Comparison of ENCODE assay signal across 16 cellular contexts in genomic region chr11:34790620-34791019, GRCh38.
DNase-seq lines count a peak whose midpoint lies in the region; FAIRE-seq and TF ChIP-seq lines count a peak whose summit lies in the region.
"Had no signal": no experiment of that assay in that cellular context is flagged by ENCODE, and none has a peak within 500 bp of the region (broad histone marks: within the 10 kb centered on the region; RNA-seq: fewer than 3 reads in every experiment).

No MANE protein-coding gene starts in this region.

- no peak overlapping the region for H2BK5ac ChIP-seq in H1 (ENCODE audit: low read depth, low read length)

- H3K9me3 ChIP-seq in breast epithelium (no peaks in the 10 kb centered on the region), H1 (ENCODE audit: insufficient read depth in 2 of 2, low read depth in 1 of 2, low read length in 1 of 2) (peaks cover 0 to 3% of the 10 kb centered on the region in 2 experiments; a peak in 1 of 4 replicates), transverse colon (no peaks in the 10 kb centered on the region)

- H3K9ac ChIP-seq in H1 (replicated peaks in 1 of 4; ENCODE audit: extremely low read depth in 1 of 4, low read depth in 3 of 4, low read length in 3 of 4) = no peak overlapping the region

- H4K8ac ChIP-seq in H1 (ENCODE audit: extremely low read depth, insufficient read depth, low read length) = no peak overlapping the region

- H3K4me1 Mint-ChIP-seq in MCF 10A (ENCODE audit: insufficient read depth, unreplicated experiment) = no peaks in the 10 kb centered on the region
- H3K4me1 Mint-ChIP-seq: stimulated activated naive CD8-positive, alpha-beta T cell treated with anti-CD3 and anti-CD28 coated beads, Interleukin-15, amount 100 ng/mL, for 72 hours had no signal

- no peak overlapping the region for H2BK12ac ChIP-seq in H1 (ENCODE audit: low read depth, low read length)

- H3K4me2 ChIP-seq in H1 (ENCODE audit: insufficient read depth in 1 of 2, low read depth in 2 of 2, low read length in 2 of 2) = no peak overlapping the region

- no peaks in the 10 kb centered on the region for H4K20me1 ChIP-seq in H1 (replicated peaks in 1 of 2; ENCODE audit: control insufficient read depth in 1 of 2, insufficient read depth in 2 of 2, low read length in 2 of 2)

- no peaks in the 10 kb centered on the region for H3K79me1 ChIP-seq in H1 (ENCODE audit: low read depth, low read length)

- no TSS peak for BruUV-seq in MCF 10A (replicated peaks; lab: Mats Ljungman, UMichigan)

- H3K27me3 Mint-ChIP-seq in MCF 10A (ENCODE audit: insufficient read depth, unreplicated experiment) = no peaks in the 10 kb centered on the region

- H3K36me3 ChIP-seq in breast epithelium (no peaks in the 10 kb centered on the region), H1 (ENCODE audit: control insufficient read depth in 2 of 4, insufficient read depth in 4 of 4, low read length in 3 of 4) (no peaks in the 10 kb centered on the region), transverse colon (no peaks in the 10 kb centered on the region)

- in situ Hi-C loops in transverse colon (cut with MboI; ENCODE audit: low pct_ligation_motif_present in 1 of 4, low pct_unique_long_range_greater_than_20kb in 1 of 4, low sequenced_read_pairs in 3 of 4) = no loop called here

- no peak overlapping the region for H2AK5ac ChIP-seq in H1 (ENCODE audit: low read depth, low read length)

- H3K27ac Mint-ChIP-seq in MCF 10A (ENCODE audit: low read depth, unreplicated experiment) = no peak overlapping the region
- H3K27ac Mint-ChIP-seq: stimulated activated naive CD8-positive, alpha-beta T cell treated with anti-CD3 and anti-CD28 coated beads, Interleukin-15, amount 100 ng/mL, for 72 hours had no signal

- no peak overlapping the region for H2AFZ ChIP-seq in H1 (ENCODE audit: low read length)

- H3K9me3 Mint-ChIP-seq in MCF 10A (ENCODE audit: unreplicated experiment) = peaks cover 8% of the 10 kb centered on the region

- H2BK20ac ChIP-seq in H1 (ENCODE audit: low read length) = no peak overlapping the region

- TF ChIP-seq CTCF in MCF 10A (IDR thresholded peaks at IDR 0.05; ENCODE audit: unreplicated experiment) (no peak), breast epithelium (IDR thresholded peaks at IDR 0.05) (no peak), H1 (IDR thresholded peaks at IDR 0.05; ENCODE audit: control extremely low read depth in 1 of 3, insufficient read depth in 1 of 3, low read depth in 1 of 3, low read length in 3 of 3) (peak in 2 of 3 experiments; percentile 20 to 28; a peak in 2 of 4 replicates), transverse colon (IDR thresholded peaks at IDR 0.05) (peak in 4 of 5 experiments; percentile 3 to 36 (median 20))

- DNase-seq in MCF 10A (ENCODE audit: unreplicated experiment) = peak; percentile 10
- DNase-seq in breast epithelium (ENCODE audit: low spot score in 2 of 2) = no peak
- DNase-seq in NCI-H69 (lab: John Stamatoyannopoulos, UW) = peak; percentile 60
- no peak for DNase-seq in H1 (ENCODE audit: low read depth in 1 of 2, low spot score in 2 of 2)
- no peak for DNase-seq in transverse colon
- no peak for DNase-seq in nucleus accumbens (lab: John Stamatoyannopoulos, UW)
- no peak for DNase-seq in stimulated activated CD4-positive, alpha-beta T cell treated with anti-CD3 and anti-CD28 coated beads, Interleukin-4, amount 100 ng/mL, for 1 hour
- no peak for DNase-seq in NCI-H446 (lab: John Stamatoyannopoulos, UW)
- DNase-seq: ACHN; activated CD4-positive, alpha-beta T cell treated with anti-CD3 and anti-CD28 coated beads for 1 hour; COR-L47; head of caudate nucleus; NCI-H2081 treated with DMSO at 0.1 percent for 48 hours; stimulated activated naive CD8-positive, alpha-beta T cell treated with anti-CD3 and anti-CD28 coated beads, Interleukin-15, amount 100 ng/mL, for 72 hours; SW 1271 had no signal

- no peak overlapping the region for H3K23ac ChIP-seq in H1 (ENCODE audit: insufficient read length)

- H3K36me3 Mint-ChIP-seq in MCF 10A (ENCODE audit: insufficient read depth, unreplicated experiment) = no peaks in the 10 kb centered on the region

- H3K18ac ChIP-seq in H1 (ENCODE audit: extremely low read depth, low read length) = no peak overlapping the region

- H3K27ac ChIP-seq in breast epithelium (peak overlapping the region in 1 of 2 donors; percentile 81), H1 (ENCODE audit: low read depth, low read length) (no peak overlapping the region), transverse colon (peak overlapping the region in 2 of 4 donors; percentile 51 to 67)

- H4K91ac ChIP-seq in H1 (replicated peaks; ENCODE audit: insufficient read length, low read length) = no peak overlapping the region

- FAIRE-seq in H1 (lab: Jason Lieb, UNC) = no peak
- FAIRE-seq: keratinocyte had no signal

- no peak overlapping the region for H3K14ac ChIP-seq in H1 (ENCODE audit: insufficient read length)

- H3K23me2 ChIP-seq in H1 (ENCODE audit: low read depth, low read length) = no peaks in the 10 kb centered on the region

- intact Hi-C loops in MCF 10A (cut with micrococcal nuclease) (no loop called here), breast epithelium (cut with DNase I; ENCODE audit: low total_unique reads) (no loop called here), transverse colon (cut with DNase I; ENCODE audit: low total_unique reads) (no loop called here)

- H2BK120ac ChIP-seq in H1 (replicated peaks; ENCODE audit: low read depth, low read length) = no peak overlapping the region

- H3K4me3 Mint-ChIP-seq in MCF 10A (ENCODE audit: unreplicated experiment) = no peak overlapping the region
- H3K4me3 Mint-ChIP-seq: stimulated activated naive CD8-positive, alpha-beta T cell treated with anti-CD3 and anti-CD28 coated beads, Interleukin-15, amount 100 ng/mL, for 72 hours had no signal

- TF ChIP-seq EP300 in H1 (IDR thresholded peaks at IDR 0.05; ENCODE audit: borderline replicate concordance in 1 of 2, low read depth in 2 of 2, low read length in 2 of 2) = no peak
- TF ChIP-seq EP300 in transverse colon (IDR thresholded peaks at IDR 0.05; ENCODE audit: low read depth) = no peak

- 89% methylated on average over 3 of the region's 3 CpGs; no CpG with 5 or more reads in 1 of the 2 experiments for WGBS in H1 (ENCODE audit: extremely low coverage in 1 of 2, insufficient coverage in 1 of 2, insufficient read length in 1 of 2, insufficient replicate concordance in 2 of 2, low coverage in 1 of 2, low lambda C conversion rate in 2 of 2, missing lambda C conversion rate in 1 of 2), 2 experiments
- 89% methylated on average over 3 of the region's 3 CpGs; no CpG with 5 or more reads in 1 of the 2 donors for WGBS in transverse colon (ENCODE audit: low coverage in 1 of 2), 2 donors

- H3K4me3 ChIP-seq in breast epithelium (no peak overlapping the region), H1 (ENCODE audit: extremely low read depth in 1 of 4, insufficient read depth in 2 of 4, low read depth in 3 of 4, low read length in 4 of 4) (no peak overlapping the region), transverse colon (no peak overlapping the region)

- POLR2A ChIA-PET in MCF 10A (lab: Yijun Ruan, JAX) (interaction anchor here (0.7 to 1.2 kb wide), 4 partner anchors 19 to 755 kb away, joined by 3 read pairs; no protein-coding TSS in a partner anchor), H1 (lab: Charles Lee; ENCODE audit: partially characterized antibody) (no interaction called here)

- no peak overlapping the region for H3K4ac ChIP-seq in H1 (replicated peaks; ENCODE audit: insufficient read length, low read depth, low read length)

- H3K79me2 ChIP-seq in H1 (ENCODE audit: control insufficient read depth in 1 of 2, insufficient read depth in 2 of 2, low read length in 2 of 2) = no peaks in the 10 kb centered on the region

- H3K56ac ChIP-seq in H1 (replicated peaks; ENCODE audit: insufficient read length, low read depth, low read length) = no peak overlapping the region

- H3K4me1 ChIP-seq in breast epithelium = peaks cover 4 to 10% of the 10 kb centered on the region in 2 donors
- peaks cover 0 to 4% (median 1%) of the 10 kb centered on the region in 4 experiments; a peak in 2 of 7 replicates for H3K4me1 ChIP-seq in H1 (replicated peaks in 1 of 4; ENCODE audit: control insufficient read depth in 3 of 4, insufficient read depth in 4 of 4, low read length in 3 of 4)
- peaks cover 0 to 24% (median 8%) of the 10 kb centered on the region in 4 donors for H3K4me1 ChIP-seq in transverse colon

- no peaks in the 10 kb centered on the region for H3K27me3 ChIP-seq in breast epithelium
- no peaks in the 10 kb centered on the region for H3K27me3 ChIP-seq in H1 (replicated peaks in 1 of 4; ENCODE audit: control insufficient read depth in 3 of 4, extremely low read depth in 1 of 4, insufficient read depth in 3 of 4, low read length in 3 of 4)
- H3K27me3 ChIP-seq in transverse colon = no peaks in the 10 kb centered on the region

- CTCF ChIA-PET in MCF 10A (lab: Yijun Ruan, JAX) = interaction anchor here (0.5 to 2.2 kb wide), 11 partner anchors 14 to 474 kb away, joined by 3 to 7 read pairs (median 4); no protein-coding TSS in a partner anchor
- CTCF ChIA-PET in H1 (lab: Charles Lee; ENCODE audit: partially characterized antibody) = interaction anchor here (0.6 to 4.6 kb wide), 23 partner anchors 9 to 1032 kb away, joined by 3 to 29 read pairs (median 3); partner anchors contain the start of genes APIP and PDHX

- peak; percentile 42 to 50 for TF ChIP-seq RAD21 in H1 (IDR thresholded peaks at IDR 0.05 in 1 of 2, conservative IDR thresholded peaks at IDR 0.05 in 1 of 2; ENCODE audit: low read depth in 2 of 2, low read length in 2 of 2)

- TF ChIP-seq POLR2A in breast epithelium (IDR thresholded peaks at IDR 0.05) = no peak
- TF ChIP-seq POLR2A in H1 (IDR thresholded peaks at IDR 0.05; ENCODE audit: control extremely low read depth in 1 of 2, low read depth in 2 of 2, low read length in 2 of 2) = no peak
- no peak for TF ChIP-seq POLR2A in transverse colon (IDR thresholded peaks at IDR 0.05)

- no peak overlapping the region for H2BK15ac ChIP-seq in H1 (ENCODE audit: low read length)

- H4K5ac ChIP-seq in H1 (ENCODE audit: insufficient read length, low read depth, low read length) = no peak overlapping the region

TF ChIP-seq in H1, 55 proteins besides CTCF, POLR2A, EP300 and RAD21:
- TF ChIP-seq BCL11A (IDR thresholded peaks at IDR 0.05; ENCODE audit: low read depth in 2 of 2, low read length in 2 of 2) = no peak
- TF ChIP-seq POU5F1 (IDR thresholded peaks at IDR 0.05; ENCODE audit: low read depth, low read length) = no peak
- TF ChIP-seq MAFK (IDR thresholded peaks at IDR 0.05; ENCODE audit: low read depth, low read length) = no peak
- no peak for TF ChIP-seq TCF12 (IDR thresholded peaks at IDR 0.05; ENCODE audit: low read depth, low read length)
- TF ChIP-seq KDM4A (IDR thresholded peaks at IDR 0.05; ENCODE audit: low read depth, low read length, severe bottlenecking) = no peak
- no peak for TF ChIP-seq KDM1A (IDR thresholded peaks at IDR 0.05; ENCODE audit: borderline replicate concordance, low read length)
- TF ChIP-seq SAP30 (IDR thresholded peaks at IDR 0.05; ENCODE audit: insufficient read depth, insufficient replicate concordance, low read length) = no peak

Comparison
In these comparisons a context has a peak if more than half of its experiments do, and no peak if none do; other contexts are left out.
1. DNase-seq: peak in MCF 10A (single experiment) and NCI-H69 (single experiment); none in breast epithelium (0 of 2), H1 (0 of 2), transverse colon (single experiment), nucleus accumbens (0 of 56), stimulated activated CD4-positive, alpha-beta T cell treated with anti-CD3 and anti-CD28 coated beads, Interleukin-4, amount 100 ng/mL, for 1 hour (single experiment) and NCI-H446 (0 of 2).
2. CTCF ChIP-seq: peak in H1 (2 of 3) and transverse colon (4 of 5); none in MCF 10A (single experiment) and breast epithelium (0 of 3).